ENCODE assay signal across 22 cellular contexts in genomic region chr18:7349181-7349837, GRCh38.
"Had no signal": no experiment of that assay in that cellular context is flagged by ENCODE, and none has a peak within 500 bp of the region (broad histone marks: within the 10 kb centered on the region; RNA-seq: fewer than 3 reads in every experiment).

No MANE protein-coding gene starts in this region.

- H3K9me3 ChIP-seq: prostate gland, right atrium auricular region had no signal

- H3K4me1 ChIP-seq: prostate gland, right atrium auricular region, spleen had no signal

- H3K27me3 Mint-ChIP-seq: activated T-helper 17 cell treated with anti-CD3 and anti-CD28 coated beads, Interleukin-2, amount 50 U/mL, for 72 hours; dendritic cell treated with granulocyte-macrophage colony-stimulating factor and Interleukin-4, amounts not matched to agents 40 ng/mL and 50 ng/mL, for 4 days; naive thymus-derived CD8-positive, alpha-beta T cell had no signal

- ATAC-seq: activated CD8-positive, alpha-beta T cell treated with anti-CD3 and anti-CD28 coated beads, Interleukin-2, amount 10 ng/mL, durations not matched to agents 7 days and 5 days; activated naive CD4-positive, alpha-beta T cell treated with anti-CD3 and anti-CD28 coated beads, Interleukin-2, amount 50 U/mL, for 72 hours; activated T-helper 17 cell treated with anti-CD3 and anti-CD28 coated beads, Interleukin-2, amount 50 U/mL, for 72 hours; left lobe of liver; naive thymus-derived CD8-positive, alpha-beta T cell; stimulated activated naive CD8-positive, alpha-beta T cell treated with anti-CD3 and anti-CD28 coated beads, Interleukin-15, Interleukin-2, amounts not matched to agents 100 U/mL and 50 U/mL, for 24 hours had no signal

- DNase-seq: activated CD4-positive, alpha-beta T cell treated with anti-CD3 and anti-CD28 coated beads for 1 hour; activated CD4-positive, alpha-beta T cell treated with anti-CD3 and anti-CD28 coated beads, Interleukin-2, amount 50 U/mL, for 1 hour; activated CD8-positive, alpha-beta T cell treated with anti-CD3 and anti-CD28 coated beads, Interleukin-2, amount 10 ng/mL, durations not matched to agents 7 days and 5 days; aorta; effector CD4-positive, alpha-beta T cell; erythroblast; foreskin melanocyte; immature natural killer cell; naive thymus-derived CD8-positive, alpha-beta T cell; spleen; stimulated activated CD4-positive, alpha-beta T cell treated with anti-CD3 and anti-CD28 coated beads, Interleukin-4, amount 100 ng/mL, for 4 hours; stimulated activated naive CD8-positive, alpha-beta T cell treated with anti-CD3 and anti-CD28 coated beads, Interleukin-15, Interleukin-2, amounts not matched to agents 100 U/mL and 50 U/mL, for 24 hours; WERI-Rb-1 had no signal

- H3K27ac Mint-ChIP-seq: activated CD8-positive, alpha-beta T cell treated with anti-CD3 and anti-CD28 coated beads, Interleukin-2, amount 10 ng/mL, durations not matched to agents 7 days and 5 days; activated naive CD4-positive, alpha-beta T cell treated with anti-CD3 and anti-CD28 coated beads, Interleukin-2, amount 50 U/mL, for 72 hours; activated T-helper 17 cell treated with anti-CD3 and anti-CD28 coated beads, Interleukin-2, amount 50 U/mL, for 72 hours; brain; dendritic cell treated with granulocyte-macrophage colony-stimulating factor and Interleukin-4, amounts not matched to agents 40 ng/mL and 50 ng/mL, for 4 days; immature natural killer cell; mesothelial cell of epicardium; naive thymus-derived CD8-positive, alpha-beta T cell had no signal

- H3K27me3 ChIP-seq: right atrium auricular region, spleen had no signal

- H3K36me3 ChIP-seq: prostate gland, right atrium auricular region, spleen, WERI-Rb-1 had no signal

- H3K9me3 Mint-ChIP-seq: dendritic cell treated with granulocyte-macrophage colony-stimulating factor and Interleukin-4, amounts not matched to agents 40 ng/mL and 50 ng/mL, for 4 days had no signal

- H3K27ac ChIP-seq: prostate gland, right atrium auricular region, spleen, WERI-Rb-1 had no signal

- H3K4me1 Mint-ChIP-seq: activated T-helper 17 cell treated with anti-CD3 and anti-CD28 coated beads, Interleukin-2, amount 50 U/mL, for 72 hours; brain; immature natural killer cell; mesothelial cell of epicardium; naive thymus-derived CD8-positive, alpha-beta T cell had no signal

- H3K4me3 Mint-ChIP-seq: activated CD8-positive, alpha-beta T cell treated with anti-CD3 and anti-CD28 coated beads, Interleukin-2, amount 10 ng/mL, durations not matched to agents 7 days and 5 days; activated T-helper 17 cell treated with anti-CD3 and anti-CD28 coated beads, Interleukin-2, amount 50 U/mL, for 72 hours; brain; dendritic cell treated with granulocyte-macrophage colony-stimulating factor and Interleukin-4, amounts not matched to agents 40 ng/mL and 50 ng/mL, for 4 days; immature natural killer cell; mesothelial cell of epicardium; naive thymus-derived CD8-positive, alpha-beta T cell had no signal

- H3K36me3 Mint-ChIP-seq: activated naive CD4-positive, alpha-beta T cell treated with anti-CD3 and anti-CD28 coated beads, Interleukin-2, amount 50 U/mL, for 72 hours; brain; immature natural killer cell; mesothelial cell of epicardium had no signal

- H3K4me3 ChIP-seq: lung, prostate gland, right atrium auricular region, spleen had no signal
